17 cellular contexts compared by ENCODE assay signal in the genomic region with DNA sequence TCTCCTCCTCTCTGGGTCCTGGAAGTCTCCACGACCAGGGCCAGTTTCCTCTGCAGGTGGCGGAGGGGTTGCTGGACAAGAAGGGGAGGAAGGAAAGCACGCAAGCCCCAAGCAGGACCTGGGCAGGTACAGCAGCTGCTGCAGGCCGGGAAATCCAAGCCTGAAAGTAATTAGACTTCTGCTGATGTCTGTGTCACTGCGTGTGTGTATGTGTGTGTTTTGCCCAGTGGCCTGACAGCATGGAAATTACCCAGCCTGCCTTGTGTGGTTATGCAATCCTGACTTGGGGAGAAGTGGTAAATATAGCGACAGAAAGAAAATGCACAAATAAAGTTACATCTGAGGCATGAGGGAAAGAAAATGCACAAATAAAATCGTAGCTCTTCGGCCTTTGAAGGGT.
DNase-seq lines count a peak whose midpoint lies in the region; ATAC-seq and TF ChIP-seq lines count a peak whose summit lies in the region.
"Had no signal": no experiment of that assay in that cellular context is flagged by ENCODE, and none has a peak within 500 bp of the region (broad histone marks: within the 10 kb centered on the region; RNA-seq: fewer than 3 reads in every experiment).

No MANE protein-coding gene starts in this region.

- in situ Hi-C loops in KBM-7 (cut with MboI; ENCODE audit: low pct_unique_long_range_greater_than_20kb, low sequenced_read_pairs), result no loop called here

- WGBS in adrenal gland, 4 donors, result 66 to 78% (median 71%) methylated on average over 8 of the region's 8 CpGs
- WGBS in hepatocyte (ENCODE audit: low lambda C conversion rate, missing lambda C conversion rate), result 70% methylated on average over 8 of the region's 8 CpGs

- DNase-seq in KBM-7 (peak; percentile 15), adrenal gland (peak; percentile 33 to 78 (median 52)), hepatocyte (ENCODE audit: low spot score) (peak; percentile 50), sciatic nerve (ENCODE audit: low spot score) (peak; percentile 62), endothelial cell (ENCODE audit: low spot score) (no peak), activated gamma-delta T cell (lab: John Stamatoyannopoulos, UW) (no peak), NCI-H446 (lab: John Stamatoyannopoulos, UW) (no peak)
- DNase-seq: activated B cell treated with CpG ODN at 0.5 μM for 24 hours; activated T-cell treated with anti-CD3 and anti-CD28 coated beads, Interleukin-2, amount 50 U/mL, for 24 hours; HFFc6; NCI-H2227 treated with DMSO at 0.1 percent for 48 hours; SJCRH30; stimulated activated CD4-positive, alpha-beta T cell treated with anti-CD3 and anti-CD28 coated beads, Interleukin-4, amount 100 ng/mL, for 24 hours; stimulated activated naive CD8-positive, alpha-beta T cell treated with anti-CD3 and anti-CD28 coated beads, Interleukin-15, amount 100 ng/mL, for 72 hours had no signal

- no peak overlapping the region for H3K4me2 ChIP-seq in hepatocyte

- peaks cover 4% of the 10 kb centered on the region for H3K9me2 ChIP-seq in hepatocyte (replicated peaks; ENCODE audit: insufficient read depth)

- H3K4me3 ChIP-seq in adrenal gland (no peak overlapping the region), hepatocyte (no peak overlapping the region)
- H3K4me3 ChIP-seq: esophagus muscularis mucosa, SJCRH30 had no signal

- intact Hi-C loops in adrenal gland (cut with DNase I), result no loop called here
- intact Hi-C loops in sciatic nerve (cut with DNase I), result no loop called here

- peaks cover 12% of the 10 kb centered on the region for H3K4me1 Mint-ChIP-seq in endothelial cell (ENCODE audit: unreplicated experiment)
- H3K4me1 Mint-ChIP-seq: activated B cell treated with CpG ODN at 0.5 μM for 24 hours; stimulated activated naive CD8-positive, alpha-beta T cell treated with anti-CD3 and anti-CD28 coated beads, Interleukin-15, amount 100 ng/mL, for 72 hours had no signal

- H3K9me3 ChIP-seq in adrenal gland (replicated peaks in 1 of 3) (no peaks in the 10 kb centered on the region), hepatocyte (ENCODE audit: low read depth) (no peaks in the 10 kb centered on the region)
- H3K9me3 ChIP-seq: esophagus muscularis mucosa, SJCRH30 had no signal

- no peaks in the 10 kb centered on the region for H3K27me3 ChIP-seq in adrenal gland
- H3K27me3 ChIP-seq in hepatocyte, result no peaks in the 10 kb centered on the region
- H3K27me3 ChIP-seq: esophagus muscularis mucosa, SJCRH30 had no signal

- H3K27ac ChIP-seq in adrenal gland, result peak overlapping the region in 2 of 5 donors; percentile 55 to 59
- no peak overlapping the region for H3K27ac ChIP-seq in hepatocyte
- H3K27ac ChIP-seq: esophagus muscularis mucosa, SJCRH30 had no signal

- H3K36me3 ChIP-seq in adrenal gland (replicated peaks in 1 of 2), result peaks cover 0 to 6% of the 10 kb centered on the region in 2 donors
- no peaks in the 10 kb centered on the region for H3K36me3 ChIP-seq in hepatocyte (replicated peaks; ENCODE audit: insufficient read depth, low read depth)
- H3K36me3 ChIP-seq: SJCRH30 had no signal

- H3K36me3 Mint-ChIP-seq in endothelial cell (ENCODE audit: low read depth, unreplicated experiment), result no peaks in the 10 kb centered on the region

- no peaks in the 10 kb centered on the region for H3K9me3 Mint-ChIP-seq in endothelial cell (ENCODE audit: unreplicated experiment)
- H3K9me3 Mint-ChIP-seq: activated B cell treated with CpG ODN at 0.5 μM for 24 hours; activated T-cell treated with anti-CD3 and anti-CD28 coated beads, Interleukin-2, amount 50 U/mL, for 24 hours; brain; stimulated activated naive CD8-positive, alpha-beta T cell treated with anti-CD3 and anti-CD28 coated beads, Interleukin-15, amount 100 ng/mL, for 72 hours had no signal

- H3K27ac Mint-ChIP-seq in endothelial cell (ENCODE audit: unreplicated experiment), result no peak overlapping the region
- H3K27ac Mint-ChIP-seq: activated B cell treated with CpG ODN at 0.5 μM for 24 hours; activated T-cell treated with anti-CD3 and anti-CD28 coated beads, Interleukin-2, amount 50 U/mL, for 24 hours; brain; HFFc6; stimulated activated naive CD8-positive, alpha-beta T cell treated with anti-CD3 and anti-CD28 coated beads, Interleukin-15, amount 100 ng/mL, for 72 hours had no signal

- H3K4me1 ChIP-seq in adrenal gland (replicated peaks in 1 of 2), result peaks cover 6 to 11% of the 10 kb centered on the region in 2 donors
- no peaks in the 10 kb centered on the region for H3K4me1 ChIP-seq in hepatocyte (ENCODE audit: insufficient read depth)
- H3K4me1 ChIP-seq: SJCRH30 had no signal

- no peaks in the 10 kb centered on the region for H3K27me3 Mint-ChIP-seq in endothelial cell (ENCODE audit: unreplicated experiment)
- H3K27me3 Mint-ChIP-seq: brain had no signal

- no peaks in the 10 kb centered on the region for H3K79me2 ChIP-seq in hepatocyte

- H3K4me3 Mint-ChIP-seq in endothelial cell (ENCODE audit: unreplicated experiment), result no peak overlapping the region
- H3K4me3 Mint-ChIP-seq: activated B cell treated with CpG ODN at 0.5 μM for 24 hours; activated T-cell treated with anti-CD3 and anti-CD28 coated beads, Interleukin-2, amount 50 U/mL, for 24 hours; brain; HFFc6; stimulated activated naive CD8-positive, alpha-beta T cell treated with anti-CD3 and anti-CD28 coated beads, Interleukin-15, amount 100 ng/mL, for 72 hours had no signal

- ATAC-seq in sciatic nerve (peak; percentile 70), HG03159 (IDR thresholded peaks at IDR 0.05; ENCODE audit: unreplicated experiment) (no peak)
- ATAC-seq: stimulated activated naive CD8-positive, alpha-beta T cell treated with anti-CD3 and anti-CD28 coated beads, Interleukin-15, amount 100 ng/mL, for 72 hours had no signal

- TF ChIP-seq POLR2A in adrenal gland (IDR thresholded peaks at IDR 0.05), result no peak

- H4K20me1 ChIP-seq in hepatocyte (ENCODE audit: insufficient read depth, poor library complexity, severe bottlenecking), result no peaks in the 10 kb centered on the region

- H2AFZ ChIP-seq in hepatocyte, result no peak overlapping the region

- TF ChIP-seq CTCF in adrenal gland (IDR thresholded peaks at IDR 0.05) (no peak), hepatocyte (IDR thresholded peaks at IDR 0.05; ENCODE audit: poor library complexity) (no peak), endothelial cell (IDR thresholded peaks at IDR 0.05; ENCODE audit: unreplicated experiment) (no peak)

Comparison
In these comparisons a context has a peak if more than half of its experiments do, and no peak if none do; other contexts are left out.
1. DNase-seq: peak in KBM-7 (single experiment), adrenal gland (7 of 7), hepatocyte (single experiment) and sciatic nerve (single experiment); none in endothelial cell (single experiment), activated gamma-delta T cell (single experiment) and NCI-H446 (0 of 2).